Comparison of ENCODE assay signal across 14 cellular contexts in the genomic region with DNA sequence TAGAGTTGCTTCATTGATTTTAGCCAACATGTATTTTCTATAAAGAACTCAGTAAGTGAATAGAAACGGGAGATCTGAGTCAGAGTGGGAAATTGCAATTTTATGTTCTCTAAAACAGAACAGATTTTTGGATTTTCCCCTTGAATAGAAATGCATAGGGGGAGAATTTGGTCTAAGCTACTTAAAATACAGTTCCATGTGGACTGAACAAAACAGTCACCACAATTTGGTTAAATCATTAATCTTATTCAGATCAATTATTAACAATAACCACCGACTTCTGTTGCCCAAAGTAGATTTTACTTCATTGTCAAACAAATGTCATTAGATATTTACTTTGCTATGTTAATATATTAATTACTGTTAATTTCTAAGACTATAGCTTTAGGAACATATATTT.
"Had no signal": no experiment of that assay in that cellular context is flagged by ENCODE, and none has a peak within 500 bp of the region (broad histone marks: within the 10 kb centered on the region; RNA-seq: fewer than 3 reads in every experiment).

No MANE protein-coding gene starts in this region.

- H3K4me1 Mint-ChIP-seq: activated B cell treated with CpG ODN at 0.5 μM for 24 hours had no signal

- H3K9me3 Mint-ChIP-seq: activated CD8-positive, alpha-beta T cell treated with anti-CD3 and anti-CD28 coated beads for 36 hours; activated naive CD4-positive, alpha-beta T cell treated with anti-CD3 and anti-CD28 coated beads for 36 hours; activated T-cell treated with anti-CD3 and anti-CD28 coated beads, Interleukin-2, amount 50 U/mL, for 24 hours had no signal

- ATAC-seq: activated CD8-positive, alpha-beta T cell treated with anti-CD3 and anti-CD28 coated beads for 36 hours; body of pancreas; left lung had no signal

- H3K27me3 Mint-ChIP-seq: activated B cell treated with CpG ODN at 0.5 μM for 24 hours; activated CD8-positive, alpha-beta T cell treated with anti-CD3 and anti-CD28 coated beads for 36 hours; activated T-cell treated with anti-CD3 and anti-CD28 coated beads, Interleukin-2, amount 50 U/mL, for 24 hours; stimulated activated naive CD8-positive, alpha-beta T cell treated with anti-CD3 and anti-CD28 coated beads, Interleukin-15, Interleukin-2, amounts not matched to agents 100 ng/mL and 50 ng/mL, for 24 hours had no signal

- H3K27ac Mint-ChIP-seq: activated B cell treated with CpG ODN at 0.5 μM for 24 hours; activated CD8-positive, alpha-beta T cell treated with anti-CD3 and anti-CD28 coated beads for 36 hours; activated naive CD4-positive, alpha-beta T cell treated with anti-CD3 and anti-CD28 coated beads for 36 hours; activated T-cell treated with anti-CD3 and anti-CD28 coated beads, Interleukin-2, amount 50 U/mL, for 24 hours; stimulated activated naive CD8-positive, alpha-beta T cell treated with anti-CD3 and anti-CD28 coated beads, Interleukin-15, Interleukin-2, amounts not matched to agents 100 ng/mL and 50 ng/mL, for 24 hours had no signal

- H3K4me3 Mint-ChIP-seq: activated B cell treated with CpG ODN at 0.5 μM for 24 hours; activated CD8-positive, alpha-beta T cell treated with anti-CD3 and anti-CD28 coated beads for 36 hours; activated naive CD4-positive, alpha-beta T cell treated with anti-CD3 and anti-CD28 coated beads for 36 hours; activated T-cell treated with anti-CD3 and anti-CD28 coated beads, Interleukin-2, amount 50 U/mL, for 24 hours; stimulated activated naive CD8-positive, alpha-beta T cell treated with anti-CD3 and anti-CD28 coated beads, Interleukin-15, Interleukin-2, amounts not matched to agents 100 ng/mL and 50 ng/mL, for 24 hours had no signal

- DNase-seq: activated B cell treated with CpG ODN at 0.5 μM for 24 hours; activated CD4-positive, alpha-beta T cell treated with anti-CD3 and anti-CD28 coated beads for 4 hours; activated CD8-positive, alpha-beta T cell treated with anti-CD3 and anti-CD28 coated beads for 36 hours; activated naive CD4-positive, alpha-beta T cell treated with anti-CD3 and anti-CD28 coated beads for 36 hours; activated T-cell treated with anti-CD3 and anti-CD28 coated beads, Interleukin-2, amount 50 U/mL, for 24 hours; body of pancreas; foreskin fibroblast; hypothalamus; islet precursor cell; left lung; occipital lobe; posterior cingulate gyrus; uterus had no signal
